Comparison of ENCODE assay signal across 8 cellular contexts in the genomic region with DNA sequence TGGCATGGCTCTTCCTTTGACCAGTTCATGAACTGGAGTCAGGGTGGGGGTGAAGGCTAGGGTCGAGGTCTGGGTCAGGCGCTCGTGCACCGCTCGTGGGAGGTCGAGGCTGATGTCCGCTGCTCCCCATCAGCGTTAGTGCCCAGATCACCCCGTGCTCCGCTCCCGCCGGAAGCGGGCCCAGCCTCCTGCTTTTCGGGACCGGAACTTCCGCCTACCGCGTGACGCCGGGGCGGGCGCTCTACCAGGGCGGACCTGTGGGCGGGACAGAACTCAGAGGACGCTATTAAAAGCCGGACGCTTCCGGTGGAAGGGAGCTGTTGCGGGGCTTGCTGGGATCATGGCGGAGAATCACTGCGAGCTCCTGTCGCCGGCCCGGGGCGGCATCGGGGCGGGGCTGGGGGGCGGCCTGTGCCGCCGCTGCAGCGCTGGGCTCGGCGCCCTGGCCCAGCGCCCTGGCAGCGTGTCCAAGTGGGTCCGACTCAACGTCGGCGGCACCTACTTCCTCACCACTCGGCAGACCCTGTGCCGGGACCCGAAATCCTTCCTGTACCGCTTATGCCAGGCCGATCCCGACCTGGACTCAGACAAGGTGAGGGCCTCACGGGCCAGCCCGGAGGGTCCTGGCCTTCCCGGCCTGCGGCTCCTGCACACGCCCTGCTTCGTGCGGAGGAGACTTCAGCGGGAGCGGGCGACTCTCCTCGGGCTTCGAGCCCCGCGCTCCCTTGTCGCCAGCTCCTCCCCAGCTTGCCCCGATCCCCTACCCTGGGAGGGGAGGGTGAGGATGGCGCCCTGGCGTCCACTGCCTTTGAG. TPM values are rescaled to one million over a fixed set of nuclear protein-coding genes. Genes with fewer than 3 reads are reported as not detected.
A peak's percentile ranks its signal among the peaks of the same experiment; 100 is the strongest.
DNase-seq lines count a peak whose midpoint lies in the region; ATAC-seq and TF ChIP-seq lines count a peak whose summit lies in the region.

TSS of gene KCTD5 (plus strand) at position 315 of the 813 bp plus-strand sequence. CDS start at position 341, 26 bp downstream.

- H3K36me3 Mint-ChIP-seq in type B pancreatic cell, result peaks cover 3% of the 10 kb centered on the region

- H3K4me1 Mint-ChIP-seq in type B pancreatic cell (ENCODE audit: unreplicated experiment), result peaks cover 5% of the 10 kb centered on the region

- 0% methylated on average over 70 to 73 of the region's 73 CpGs for WGBS in heart right ventricle, 2 donors

- H3K4me1 ChIP-seq in heart right ventricle, result peaks cover 0 to 33% (median 27%) of the 10 kb centered on the region in 9 donors

- H3K4me3 Mint-ChIP-seq in type B pancreatic cell, result peak within 1 kb of the TSS; percentile 98

- intact Hi-C loops in T-helper 1 cell treated with Interleukin-12 subunit alpha and Interleukin-12 subunit beta and Interleukin-4 antibody, amounts not matched to agents 30 ng/mL and 1 ng/mL, for 36 hours (cut with micrococcal nuclease), result loop anchor here (1.0 to 5.0 kb wide), 8 partner anchors 9 to 200 kb away; partner anchors contain the start of genes ELOB, FLYWCH2 and SRRM2
- intact Hi-C loops in heart right ventricle (cut with DNase I) (loop anchor here in 3 of 10 donors (2.0 to 5.0 kb wide), 3 partner anchors 35 to 40 kb away; partner anchors contain the start of gene PRSS27 (in 2 of the 3)), posterior cingulate gyrus (cut with DNase I) (loop anchor here (1.0 kb wide), 1 partner anchor 9 kb away; no protein-coding TSS in a partner anchor)

- H3K27me3 Mint-ChIP-seq in type B pancreatic cell, result no peaks in the 10 kb centered on the region

- ATAC-seq in HG02840 (IDR thresholded peaks at IDR 0.05; ENCODE audit: low FRiP score, unreplicated experiment), result peak; percentile 63
- peak; percentile 93 to 98 (median 97) for ATAC-seq in heart right ventricle

- peak within 1 kb of the TSS; percentile 87 for H3K4me3 ChIP-seq in GM12875 (ENCODE audit: low read depth, low read length)
- peak within 1 kb of the TSS; percentile 73 to 99 (median 92) for H3K4me3 ChIP-seq in heart right ventricle

- TF ChIP-seq CTCF in GM12875 (IDR thresholded peaks at IDR 0.05; ENCODE audit: borderline replicate concordance, insufficient read depth, low read depth, low read length) (no peak), heart right ventricle (IDR thresholded peaks at IDR 0.05) (peak in 1 of 9 donors; percentile 5), type B pancreatic cell (conservative IDR thresholded peaks at IDR 0.05) (no peak)

- H3K36me3 ChIP-seq in heart right ventricle, result no peaks in the 10 kb centered on the region

- H3K9me3 ChIP-seq in heart right ventricle, result no peaks in the 10 kb centered on the region

- H3K9me3 Mint-ChIP-seq in type B pancreatic cell, result no peaks in the 10 kb centered on the region

- peak within 1 kb of the TSS; percentile 97 for H3K27ac Mint-ChIP-seq in type B pancreatic cell

- peak; percentile 82 for DNase-seq in NCI-H1694 (lab: John Stamatoyannopoulos, UW)
- DNase-seq in amniotic epithelial cell (ENCODE audit: low read depth), result peak; percentile 94
- DNase-seq in heart right ventricle, result peak; percentile 95 to 97
- DNase-seq in posterior cingulate gyrus, result peak; percentile 97 to 100 (median 98)
- peak; percentile 96 for DNase-seq in type B pancreatic cell (ENCODE audit: extremely low spot score, unreplicated experiment)

- peak within 1 kb of the TSS; percentile 71 to 96 (median 90) for H3K27ac ChIP-seq in heart right ventricle

- H3K27me3 ChIP-seq in heart right ventricle, result no peaks in the 10 kb centered on the region

RNA-seq across cellular contexts. Expression of gene KCTD5, which starts in this region (rescaled TPM):
- total RNA-seq in T-helper 1 cell treated with Interleukin-12 subunit alpha and Interleukin-12 subunit beta and Interleukin-4 antibody, amounts not matched to agents 30 ng/mL and 1 ng/mL, for 36 hours, result 41.8 and 42.7 TPM in 2 replicates
- total RNA-seq in heart right ventricle (10 to 100 TPM in 6 of 10 donors, 1 to 10 TPM in 4; 8.5 to 22.4 (median 11.7) TPM), type B pancreatic cell (ENCODE audit: low replicate concordance) (25.1 and 30.5 TPM in 2 replicates)
- 10 to 100 TPM in 1 of 2 donors, 1 to 10 TPM in 1; 8.7 to 11.7 TPM for polyA plus RNA-seq in heart right ventricle

Comparison
In these comparisons a context has a peak if more than half of its experiments do, and no peak if none do; other contexts are left out.
1. Peak in every context shown above with its lines: DNase-seq, ATAC-seq, H3K4me3 ChIP-seq and H3K27ac ChIP-seq.